In the genomic region with DNA sequence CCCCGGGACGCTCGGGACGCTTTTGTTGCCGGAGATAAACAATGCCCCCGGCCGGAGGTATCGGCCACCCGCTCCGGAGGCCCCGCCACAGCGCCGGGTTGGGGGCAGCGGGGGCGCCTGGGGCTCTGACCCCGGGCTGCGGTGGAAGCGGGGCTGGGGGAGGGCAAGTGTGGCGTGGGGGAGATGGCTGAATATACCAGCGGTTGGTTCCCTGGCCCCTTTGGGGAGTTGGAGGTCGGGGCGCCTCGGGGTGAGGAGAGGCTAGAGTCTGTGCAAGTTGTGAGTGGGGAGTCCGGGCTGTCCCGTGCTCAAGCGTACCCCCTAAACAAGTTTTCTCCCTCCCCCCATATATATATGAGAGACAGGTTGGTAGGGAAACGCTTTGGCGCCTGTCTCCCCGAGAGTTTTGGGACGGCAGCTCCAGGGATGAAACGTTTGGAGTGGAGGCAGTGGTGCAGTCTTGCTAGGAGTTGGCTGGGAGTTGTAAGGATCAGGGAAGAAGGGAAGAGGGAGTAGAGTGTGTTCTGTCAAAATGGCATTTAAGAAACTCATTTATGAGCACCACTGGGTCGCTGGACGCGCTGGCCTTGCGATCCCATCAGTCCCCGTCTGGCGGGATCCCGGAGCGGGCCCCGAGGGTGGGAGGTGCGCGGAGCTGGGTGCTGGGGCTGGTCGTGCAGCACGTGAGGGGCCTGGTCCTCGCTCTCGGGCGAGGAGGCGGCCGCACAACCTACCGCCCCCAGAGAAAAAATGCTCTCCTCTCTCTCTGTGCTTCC, we compare ENCODE assay signal across 1 cellular context.
A peak's percentile ranks its signal among the peaks of the same experiment; 100 is the strongest.
TF ChIP-seq lines count a peak whose summit lies in the region.

No MANE protein-coding gene starts in this region.

TF ChIP-seq in HepG2, 621 proteins besides CTCF, POLR2A, EP300 and RAD21 (continued from another document and continues in another):
- TF ChIP-seq ZNF407 (CRISPR knock-in tag; IDR thresholded peaks at IDR 0.05; ENCODE audit: not compliant biosample characterization) (no peak), ZNF441 (CRISPR knock-in tag; IDR thresholded peaks at IDR 0.05; ENCODE audit: borderline replicate concordance) (0 out of 2 replicates have a peak, but pooled peaks have one; percentile 20), THYN1 (CRISPR knock-in tag; IDR thresholded peaks at IDR 0.05; ENCODE audit: borderline replicate concordance, low read depth) (no peak), BHLHE40 (IDR thresholded peaks at IDR 0.05; ENCODE audit: low read length) (peak; percentile 86), MEIS2 (CRISPR knock-in tag; IDR thresholded peaks at IDR 0.05) (0 out of 2 replicates have a peak, but pooled peaks have one; percentile 0), ZNF431 (CRISPR knock-in tag; IDR thresholded peaks at IDR 0.05; ENCODE audit: borderline replicate concordance, low read depth) (no peak), ZSCAN9 (CRISPR knock-in tag; IDR thresholded peaks at IDR 0.05; ENCODE audit: borderline replicate concordance) (0 out of 2 replicates have a peak, but pooled peaks have one; percentile 22), POLR2G (IDR thresholded peaks at IDR 0.05; ENCODE audit: low read depth, low read length) (no peak), PCBP1 (IDR thresholded peaks at IDR 0.05; ENCODE audit: borderline replicate concordance, low read depth, low read length) (0 out of 2 replicates have a peak, but pooled peaks have one; percentile 23), FOXC1 (CRISPR knock-in tag; IDR thresholded peaks at IDR 0.05; ENCODE audit: borderline replicate concordance) (0 out of 2 replicates have a peak, but pooled peaks have one; percentile 26), ZNF12 (CRISPR knock-in tag; IDR thresholded peaks at IDR 0.05) (no peak), ZNF746 (CRISPR knock-in tag; IDR thresholded peaks at IDR 0.05) (no peak; the same call in 1 of the 2 replicates), SAP130 (CRISPR knock-in tag; IDR thresholded peaks at IDR 0.05; ENCODE audit: low read depth) (no peak), ZNF207 (IDR thresholded peaks at IDR 0.05; ENCODE audit: borderline replicate concordance) (no peak), ZMAT3 (CRISPR knock-in tag; conservative IDR thresholded peaks at IDR 0.05) (0 out of 2 replicates have a peak, but pooled peaks have one; percentile 39), DNMT1 (CRISPR knock-in tag; IDR thresholded peaks at IDR 0.05) (no peak), ZKSCAN5 (CRISPR knock-in tag; IDR thresholded peaks at IDR 0.05) (no peak), PITX1 (CRISPR knock-in tag; IDR thresholded peaks at IDR 0.05) (peak; percentile 31; the same call in 1 of the 2 replicates), ERF (CRISPR knock-in tag; IDR thresholded peaks at IDR 0.05) (no peak), ZNF512B (CRISPR knock-in tag; IDR thresholded peaks at IDR 0.05; ENCODE audit: borderline replicate concordance) (no peak), ZNF432 (CRISPR knock-in tag; IDR thresholded peaks at IDR 0.05; ENCODE audit: borderline replicate concordance) (no peak), SNAPC5 (CRISPR knock-in tag; IDR thresholded peaks at IDR 0.05; ENCODE audit: borderline replicate concordance) (no peak), ZNF607 (CRISPR knock-in tag; IDR thresholded peaks at IDR 0.05; ENCODE audit: borderline replicate concordance) (0 out of 2 replicates have a peak, but pooled peaks have one; percentile 7), ZNF691 (CRISPR knock-in tag; IDR thresholded peaks at IDR 0.05; ENCODE audit: borderline replicate concordance, low read depth) (no peak), TSC22D2 (CRISPR knock-in tag; IDR thresholded peaks at IDR 0.05; ENCODE audit: borderline replicate concordance) (no peak), ZNF274 (CRISPR knock-in tag; IDR thresholded peaks at IDR 0.05) (no peak)
- TF ChIP-seq, protein P1, sequence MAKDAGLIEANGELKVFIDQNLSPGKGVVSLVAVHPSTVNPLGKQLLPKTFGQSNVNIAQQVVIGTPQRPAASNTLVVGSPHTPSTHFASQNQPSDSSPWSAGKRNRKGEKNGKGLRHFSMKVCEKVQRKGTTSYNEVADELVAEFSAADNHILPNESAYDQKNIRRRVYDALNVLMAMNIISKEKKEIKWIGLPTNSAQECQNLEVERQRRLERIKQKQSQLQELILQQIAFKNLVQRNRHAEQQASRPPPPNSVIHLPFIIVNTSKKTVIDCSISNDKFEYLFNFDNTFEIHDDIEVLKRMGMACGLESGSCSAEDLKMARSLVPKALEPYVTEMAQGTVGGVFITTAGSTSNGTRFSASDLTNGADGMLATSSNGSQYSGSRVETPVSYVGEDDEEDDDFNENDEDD (CRISPR knock-in tag; IDR thresholded peaks at IDR 0.05; ENCODE audit: borderline replicate concordance) = peak; percentile 64; the same call in 1 of the 2 replicates
- TF ChIP-seq, protein P2, sequence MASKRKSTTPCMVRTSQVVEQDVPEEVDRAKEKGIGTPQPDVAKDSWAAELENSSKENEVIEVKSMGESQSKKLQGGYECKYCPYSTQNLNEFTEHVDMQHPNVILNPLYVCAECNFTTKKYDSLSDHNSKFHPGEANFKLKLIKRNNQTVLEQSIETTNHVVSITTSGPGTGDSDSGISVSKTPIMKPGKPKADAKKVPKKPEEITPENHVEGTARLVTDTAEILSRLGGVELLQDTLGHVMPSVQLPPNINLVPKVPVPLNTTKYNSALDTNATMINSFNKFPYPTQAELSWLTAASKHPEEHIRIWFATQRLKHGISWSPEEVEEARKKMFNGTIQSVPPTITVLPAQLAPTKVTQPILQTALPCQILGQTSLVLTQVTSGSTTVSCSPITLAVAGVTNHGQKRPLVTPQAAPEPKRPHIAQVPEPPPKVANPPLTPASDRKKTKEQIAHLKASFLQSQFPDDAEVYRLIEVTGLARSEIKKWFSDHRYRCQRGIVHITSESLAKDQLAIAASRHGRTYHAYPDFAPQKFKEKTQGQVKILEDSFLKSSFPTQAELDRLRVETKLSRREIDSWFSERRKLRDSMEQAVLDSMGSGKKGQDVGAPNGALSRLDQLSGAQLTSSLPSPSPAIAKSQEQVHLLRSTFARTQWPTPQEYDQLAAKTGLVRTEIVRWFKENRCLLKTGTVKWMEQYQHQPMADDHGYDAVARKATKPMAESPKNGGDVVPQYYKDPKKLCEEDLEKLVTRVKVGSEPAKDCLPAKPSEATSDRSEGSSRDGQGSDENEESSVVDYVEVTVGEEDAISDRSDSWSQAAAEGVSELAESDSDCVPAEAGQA (IDR thresholded peaks at IDR 0.05; ENCODE audit: low read depth) = no peak
- TF ChIP-seq, protein P2 (CRISPR knock-in tag; IDR thresholded peaks at IDR 0.05; ENCODE audit: borderline replicate concordance) = no peak
